33 cellular contexts compared by ENCODE assay signal in genomic region chr16:7420843-7421242, GRCh38.
"Had no signal": no experiment of that assay in that cellular context is flagged by ENCODE, and none has a peak within 500 bp of the region (broad histone marks: within the 10 kb centered on the region; RNA-seq: fewer than 3 reads in every experiment).

No MANE protein-coding gene starts in this region.

- H3K36me3 ChIP-seq: MG63 had no signal

- DNase-seq: Karpas-422, Kasumi-1, KG1, MG63, MM.1S, MV-4-11, NCI-H1048, NCI-H1092, NCI-H1092 treated with DMSO at 0.1 percent for 48 hours, NCI-H1105, NCI-H1105 treated with DMSO at 0.1 percent for 48 hours, NCI-H1417, NCI-H1417 treated with DMSO at 0.1 percent for 48 hours, NCI-H1436, NCI-H1436 treated with DMSO at 0.1 percent for 48 hours, NCI-H146, NCI-H1694, NCI-H1694 treated with DMSO at 0.1 percent for 48 hours, NCI-H187, NCI-H187 treated with DMSO at 0.1 percent for 48 hours, NCI-H1930, NCI-H2029, NCI-H2029 treated with DMSO at 0.1 percent for 48 hours, NCI-H2081 treated with DMSO at 0.1 percent for 48 hours, NCI-H2107, NCI-H2171, NCI-H2171 treated with DMSO at 0.1 percent for 48 hours, NCI-H2227 treated with DMSO at 0.1 percent for 48 hours, NCI-H226, NCI-H345, NCI-H446, NCI-H446 treated with DMSO at 0.1 percent for 48 hours had no signal

- H3K27ac ChIP-seq: KMS-11 had no signal

- H3K4me3 ChIP-seq: MG63 had no signal

- H3K9me3 ChIP-seq: MG63 had no signal

- H3K4me2 ChIP-seq: KMS-11 had no signal

- H3K27me3 ChIP-seq: MG63 had no signal

- H3K9ac ChIP-seq: KMS-11 had no signal
